In genomic region chr22:44574057-44574456, GRCh38 we compare ENCODE assay signal across 12 cellular contexts.
DNase-seq lines count a peak whose midpoint lies in the region; ATAC-seq and TF ChIP-seq lines count a peak whose summit lies in the region.
"Had no signal": no experiment of that assay in that cellular context is flagged by ENCODE, and none has a peak within 500 bp of the region (broad histone marks: within the 10 kb centered on the region; RNA-seq: fewer than 3 reads in every experiment).

No MANE protein-coding gene starts in this region.

- H3K36me3 Mint-ChIP-seq in activated CD4-positive, alpha-beta memory T cell treated with anti-CD3 and anti-CD28 coated beads, Interleukin-2, amount 10 ng/mL, durations not matched to agents 7 days and 5 days (ENCODE audit: low read depth): no peaks in the 10 kb centered on the region
- H3K36me3 Mint-ChIP-seq: activated naive CD8-positive, alpha-beta T cell treated with anti-CD3 and anti-CD28 coated beads for 36 hours; natural killer cell had no signal

- H3K9me3 Mint-ChIP-seq in activated CD4-positive, alpha-beta memory T cell treated with anti-CD3 and anti-CD28 coated beads, Interleukin-2, amount 10 ng/mL, durations not matched to agents 7 days and 5 days: no peaks in the 10 kb centered on the region
- H3K9me3 Mint-ChIP-seq: activated naive CD8-positive, alpha-beta T cell treated with anti-CD3 and anti-CD28 coated beads for 36 hours; natural killer cell had no signal

- H3K4me1 Mint-ChIP-seq in activated CD4-positive, alpha-beta memory T cell treated with anti-CD3 and anti-CD28 coated beads, Interleukin-2, amount 10 ng/mL, durations not matched to agents 7 days and 5 days: no peaks in the 10 kb centered on the region
- H3K4me1 Mint-ChIP-seq: natural killer cell had no signal

- H3K27ac Mint-ChIP-seq in activated CD4-positive, alpha-beta memory T cell treated with anti-CD3 and anti-CD28 coated beads, Interleukin-2, amount 10 ng/mL, durations not matched to agents 7 days and 5 days: no peak overlapping the region
- H3K27ac Mint-ChIP-seq: activated naive CD8-positive, alpha-beta T cell treated with anti-CD3 and anti-CD28 coated beads for 36 hours; natural killer cell had no signal

- no peaks in the 10 kb centered on the region for H3K79me2 ChIP-seq in fibroblast of lung (ENCODE audit: control insufficient read depth, insufficient read depth, low read length)

- no peak overlapping the region for H3K4me3 Mint-ChIP-seq in activated CD4-positive, alpha-beta memory T cell treated with anti-CD3 and anti-CD28 coated beads, Interleukin-2, amount 10 ng/mL, durations not matched to agents 7 days and 5 days
- H3K4me3 Mint-ChIP-seq: activated naive CD8-positive, alpha-beta T cell treated with anti-CD3 and anti-CD28 coated beads for 36 hours; natural killer cell had no signal

- peaks cover 10% of the 10 kb centered on the region for H3K27me3 Mint-ChIP-seq in activated CD4-positive, alpha-beta memory T cell treated with anti-CD3 and anti-CD28 coated beads, Interleukin-2, amount 10 ng/mL, durations not matched to agents 7 days and 5 days

- ATAC-seq in Panc1 (no peak), HG03159 (IDR thresholded peaks at IDR 0.05; ENCODE audit: unreplicated experiment) (no peak), GM18867 (IDR thresholded peaks at IDR 0.05; ENCODE audit: unreplicated experiment) (no peak)
- ATAC-seq: natural killer cell had no signal

- in situ Hi-C loops in Panc1 (cut with HindIII; ENCODE audit: low pct_unique_long_range_greater_than_20kb, low sequenced_read_pairs) (no loop called here), GM13977 (cut with MboI; ENCODE audit: low pct_unique_long_range_greater_than_20kb, low sequenced_read_pairs, unreplicated experiment) (no loop called here)

- DNase-seq in H4 (ENCODE audit: low spot score) (peak; percentile 87), Panc1 (ENCODE audit: low read depth, low spot score) (peak; percentile 13), fibroblast of lung (ENCODE audit: low read depth in 2 of 2) (peak; percentile 69 to 75), renal cortical epithelial cell (ENCODE audit: low read depth) (peak; percentile 89), GM13977 (ENCODE audit: low spot score) (no peak)
- DNase-seq in activated CD4-positive, alpha-beta memory T cell treated with anti-CD3 and anti-CD28 coated beads, Interleukin-2, amount 10 ng/mL, durations not matched to agents 7 days and 5 days: no peak
- DNase-seq: activated naive CD8-positive, alpha-beta T cell treated with anti-CD3 and anti-CD28 coated beads for 36 hours; glutamatergic neuron; natural killer cell had no signal

- intact Hi-C loops in Panc1 (cut with micrococcal nuclease; ENCODE audit: unreplicated experiment): no loop called here

- H3K27ac ChIP-seq in Panc1 (ENCODE audit: low read length) (no peak overlapping the region), fibroblast of lung (ENCODE audit: insufficient read depth, low read length) (no peak overlapping the region)
- H3K27ac ChIP-seq: HL-60 had no signal

- POLR2A ChIA-PET in Panc1 (lab: Charles Lee): no interaction called here
- POLR2A ChIA-PET in activated CD4-positive, alpha-beta memory T cell treated with anti-CD3 and anti-CD28 coated beads, Interleukin-2, amount 10 ng/mL, durations not matched to agents 7 days and 5 days (lab: Charles Lee): no interaction called here

- no TSS peak for BruUV-seq in Panc1 (replicated peaks; lab: Mats Ljungman, UMichigan)

- H3K4me3 ChIP-seq in Panc1 (ENCODE audit: low read depth in 2 of 2, low read length in 2 of 2) (no peak overlapping the region), fibroblast of lung (replicated peaks in 1 of 4; ENCODE audit: control extremely low read depth in 1 of 4, insufficient read depth in 1 of 4, low read depth in 3 of 4, low read length in 4 of 4) (no peak overlapping the region)

- H3K9me3 ChIP-seq in Panc1 (ENCODE audit: control insufficient read depth, insufficient read depth, low read depth, low read length) (no peaks in the 10 kb centered on the region), fibroblast of lung (ENCODE audit: control insufficient read depth, insufficient read depth, low read depth, low read length) (no peaks in the 10 kb centered on the region)

- H3K4me2 ChIP-seq in fibroblast of lung (ENCODE audit: extremely low read depth, insufficient read depth, low read length): no peak overlapping the region

- H3K36me3 ChIP-seq in Panc1 (ENCODE audit: control insufficient read depth, insufficient read depth, low read length) (no peaks in the 10 kb centered on the region), fibroblast of lung (ENCODE audit: control insufficient read depth, insufficient read depth, low read length) (no peaks in the 10 kb centered on the region)

- H3K4me1 ChIP-seq in Panc1 (ENCODE audit: control insufficient read depth, insufficient read depth, low read length) (no peaks in the 10 kb centered on the region; the same call in 1 of the 2 replicates), fibroblast of lung (ENCODE audit: control insufficient read depth, extremely low read depth, insufficient read depth, low read length) (no peaks in the 10 kb centered on the region)

- CTCF ChIA-PET in Panc1 (lab: Charles Lee): no interaction called here
- CTCF ChIA-PET in activated CD4-positive, alpha-beta memory T cell treated with anti-CD3 and anti-CD28 coated beads, Interleukin-2, amount 10 ng/mL, durations not matched to agents 7 days and 5 days (lab: Charles Lee): no interaction called here

- no peak overlapping the region for H2AFZ ChIP-seq in fibroblast of lung (ENCODE audit: low read length)

- H3K27me3 ChIP-seq in Panc1 (ENCODE audit: control insufficient read depth, insufficient read depth, low read length) (no peaks in the 10 kb centered on the region), fibroblast of lung (ENCODE audit: control insufficient read depth, insufficient read depth, low read length) (peaks cover 12% of the 10 kb centered on the region)

- H3K9ac ChIP-seq in fibroblast of lung (ENCODE audit: insufficient read depth, low read length): no peak overlapping the region

- TF ChIP-seq CTCF in Panc1 (IDR thresholded peaks at IDR 0.05): no peak
- no peak for TF ChIP-seq CTCF in fibroblast of lung (conservative IDR thresholded peaks at IDR 0.05 in 1 of 2, IDR thresholded peaks at IDR 0.05 in 1 of 2; ENCODE audit: low read depth in 1 of 2, low read length in 2 of 2)
- no peak for TF ChIP-seq CTCF in GM13977 (IDR thresholded peaks at IDR 0.05; ENCODE audit: extremely low read depth, insufficient read depth, missing control alignments)

- H4K20me1 ChIP-seq in fibroblast of lung (ENCODE audit: control insufficient read depth, extremely low read depth, insufficient read depth, low read length): no peaks in the 10 kb centered on the region

Comparison
In these comparisons a context has a peak if more than half of its experiments do, and no peak if none do; other contexts are left out.
1. DNase-seq: peak in H4 (single experiment), Panc1 (single experiment), fibroblast of lung (2 of 2) and renal cortical epithelial cell (single experiment); none in activated CD4-positive, alpha-beta memory T cell treated with anti-CD3 and anti-CD28 coated beads, Interleukin-2, amount 10 ng/mL, durations not matched to agents 7 days and 5 days (single experiment) and GM13977 (single experiment).